In the genomic region with DNA sequence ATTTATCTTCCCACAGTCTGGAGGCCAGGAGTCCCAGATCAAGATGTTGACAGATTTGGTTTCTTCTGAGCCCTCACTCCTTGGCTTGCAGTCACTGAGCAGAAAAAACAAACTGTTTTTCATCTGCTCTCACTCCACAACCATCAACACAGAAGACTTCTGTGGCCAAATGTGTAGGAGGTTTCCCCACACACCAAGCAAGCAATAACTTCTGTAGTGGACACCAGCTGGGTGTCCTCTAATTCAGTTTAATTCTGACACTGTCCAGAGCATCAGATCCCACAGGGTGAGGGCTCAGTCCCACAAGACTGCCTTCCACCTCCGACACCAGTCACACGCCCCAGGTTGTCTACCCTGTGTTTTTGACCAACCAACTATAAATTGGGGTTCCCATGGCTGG, we compare ENCODE assay signal across 21 cellular contexts.
A peak's percentile ranks its signal among the peaks of the same experiment; 100 is the strongest.
DNase-seq lines count a peak whose midpoint lies in the region; ATAC-seq and TF ChIP-seq lines count a peak whose summit lies in the region.
"Had no signal": no experiment of that assay in that cellular context is flagged by ENCODE, and none has a peak within 500 bp of the region (broad histone marks: within the 10 kb centered on the region; RNA-seq: fewer than 3 reads in every experiment).

No MANE protein-coding gene starts in this region.

- no peaks in the 10 kb centered on the region for H3K9me3 Mint-ChIP-seq in HFFc6

- WGBS in smooth muscle cell (ENCODE audit: low lambda C conversion rate): 30% methylated on average over 2 of the region's 2 CpGs

- peaks cover 12% of the 10 kb centered on the region for H3F3A ChIP-seq in smooth muscle cell (ENCODE audit: low read depth)

- H3K4me3 ChIP-seq in choroid plexus epithelial cell (ENCODE audit: low read depth, low read length) (no peak overlapping the region), smooth muscle cell (no peak overlapping the region)
- H3K4me3 ChIP-seq: body of pancreas, gastrocnemius medialis, GM23248, tibial artery had no signal

- no peak overlapping the region for H2AFZ ChIP-seq in smooth muscle cell (ENCODE audit: low read depth)
- H2AFZ ChIP-seq: GM23248 had no signal

- H3K36me3 Mint-ChIP-seq in HFFc6 (ENCODE audit: low read depth) (peaks cover 36% of the 10 kb centered on the region), T-helper 17 cell (ENCODE audit: low read depth) (peaks cover 9% of the 10 kb centered on the region)
- H3K36me3 Mint-ChIP-seq: activated naive CD4-positive, alpha-beta T cell treated with anti-CD3 and anti-CD28 coated beads, Interleukin-2, amount 50 U/mL, for 72 hours had no signal

- H3K79me2 ChIP-seq in smooth muscle cell (ENCODE audit: low read depth): peaks cover 13% of the 10 kb centered on the region

- peak overlapping the region; percentile 26 for H3K4me2 ChIP-seq in smooth muscle cell

- TF ChIP-seq CTCF in HFFc6 (IDR thresholded peaks at IDR 0.05): no peak
- TF ChIP-seq CTCF in choroid plexus epithelial cell (conservative IDR thresholded peaks at IDR 0.05; ENCODE audit: low read depth, low read length): no peak
- TF ChIP-seq CTCF in smooth muscle cell (IDR thresholded peaks at IDR 0.05; ENCODE audit: borderline replicate concordance, insufficient read depth, poor library complexity, severe bottlenecking): no peak

- H3K27me3 Mint-ChIP-seq in HFFc6 (ENCODE audit: insufficient read depth) (no peaks in the 10 kb centered on the region; the same call in none of the 2 replicates), T-helper 17 cell (no peaks in the 10 kb centered on the region)
- H3K27me3 Mint-ChIP-seq: CD4-positive, alpha-beta memory T cell had no signal

- H4K20me1 ChIP-seq in smooth muscle cell (ENCODE audit: low read depth): no peaks in the 10 kb centered on the region

- ATAC-seq in left ventricle myocardium superior: peak; percentile 76
- no peak for ATAC-seq in T-helper 17 cell
- ATAC-seq: activated naive CD4-positive, alpha-beta T cell treated with anti-CD3 and anti-CD28 coated beads, Interleukin-2, amount 50 U/mL, for 72 hours; body of pancreas had no signal

- intact Hi-C loops in left ventricle myocardium superior (cut with micrococcal nuclease): no loop called here

- H3K4me3 Mint-ChIP-seq in HFFc6 (no peak overlapping the region; the same call in 1 of the 2 replicates), T-helper 17 cell (no peak overlapping the region)
- H3K4me3 Mint-ChIP-seq: CD4-positive, alpha-beta memory T cell; neural crest cell had no signal

- H3K9me3 ChIP-seq in smooth muscle cell (replicated peaks; ENCODE audit: low read depth): no peaks in the 10 kb centered on the region
- H3K9me3 ChIP-seq in T-helper 17 cell (ENCODE audit: control insufficient read depth, low read length, poor library complexity, severe bottlenecking): no peaks in the 10 kb centered on the region
- H3K9me3 ChIP-seq: body of pancreas, gastrocnemius medialis, tibial artery had no signal

- peak overlapping the region; percentile 76 for H3K27ac ChIP-seq in smooth muscle cell (ENCODE audit: low read depth)
- H3K27ac ChIP-seq: body of pancreas had no signal

- H3K27ac Mint-ChIP-seq in HFFc6: 0 out of 2 replicates have a peak overlapping the region, but pooled peaks have one; percentile 89
- no peak overlapping the region for H3K27ac Mint-ChIP-seq in T-helper 17 cell

- H3K9ac ChIP-seq in smooth muscle cell (ENCODE audit: low read depth): no peak overlapping the region
- H3K9ac ChIP-seq: GM23248 had no signal

- H3K4me1 Mint-ChIP-seq in HFFc6 (ENCODE audit: low read depth): peaks cover 71% of the 10 kb centered on the region
- peaks cover 2% of the 10 kb centered on the region for H3K4me1 Mint-ChIP-seq in T-helper 17 cell

- no peak for DNase-seq in HFFc6
- DNase-seq in choroid plexus epithelial cell (ENCODE audit: low read depth): peak; percentile 60
- no peak for DNase-seq in left ventricle myocardium superior
- DNase-seq in smooth muscle cell (lab: John Stamatoyannopoulos, UW; ENCODE audit: unreplicated experiment): no peak
- DNase-seq in amygdala (lab: John Stamatoyannopoulos, UW): no peak
- no peak for DNase-seq in ecto neural progenitor cell (ENCODE audit: low spot score)
- no peak for DNase-seq in NCI-H2081 treated with DMSO at 0.1 percent for 48 hours (lab: John Stamatoyannopoulos, UW)
- DNase-seq in T-helper 17 cell: no peak
- DNase-seq: activated CD4-positive, alpha-beta T cell treated with anti-CD3 and anti-CD28 coated beads for 4 hours; body of pancreas; CD4-positive, alpha-beta memory T cell; gastrocnemius medialis; GF-D8; GM23248; KG1; kidney glomerular epithelial cell; NCI-H146; SW 1271; tibial artery had no signal

- peaks cover 14% of the 10 kb centered on the region for H3K4me1 ChIP-seq in smooth muscle cell (ENCODE audit: low read depth)

- H3K27me3 ChIP-seq in smooth muscle cell (ENCODE audit: low read depth): no peaks in the 10 kb centered on the region
- H3K27me3 ChIP-seq: body of pancreas, gastrocnemius medialis, tibial artery had no signal

- no peaks in the 10 kb centered on the region for H3K36me3 ChIP-seq in smooth muscle cell (ENCODE audit: low read depth)
- H3K36me3 ChIP-seq: gastrocnemius medialis, tibial artery had no signal
